In genomic region chr9:77158772-77159513, GRCh38 we compare ENCODE assay signal across 23 cellular contexts. TPM values are rescaled to one million over a fixed set of nuclear protein-coding genes. Genes with fewer than 3 reads are reported as not detected.
DNase-seq lines count a peak whose midpoint lies in the region; ATAC-seq, FAIRE-seq and TF ChIP-seq lines count a peak whose summit lies in the region.
"Had no signal": no experiment of that assay in that cellular context is flagged by ENCODE, and none has a peak within 500 bp of the region (broad histone marks: within the 10 kb centered on the region; RNA-seq: fewer than 3 reads in every experiment).

No MANE protein-coding gene starts in this region.

- no peak for TF ChIP-seq RAD21 in HepG2 (CRISPR knock-in tag; IDR thresholded peaks at IDR 0.05)

- no peaks in the 10 kb centered on the region for H3K36me3 ChIP-seq in HepG2 (replicated peaks in 1 of 2; ENCODE audit: control insufficient read depth in 1 of 2, insufficient read depth in 2 of 2, low read length in 2 of 2)
- H3K36me3 ChIP-seq in right lobe of liver, result no peaks in the 10 kb centered on the region
- H3K36me3 ChIP-seq in breast epithelium, result no peaks in the 10 kb centered on the region
- H3K36me3 ChIP-seq: cardiac muscle cell had no signal

- H3K79me2 ChIP-seq in HepG2 (ENCODE audit: insufficient read depth, low read length), result no peaks in the 10 kb centered on the region

- CTCF ChIA-PET in HepG2 (lab: Yijun Ruan, JAX; ENCODE audit: low intra/inter-chr PET ratio, low total read pairs), result no interaction called here

- POLR2A ChIA-PET in HepG2 (lab: Yijun Ruan, JAX), result no interaction called here

- in situ Hi-C loops in HepG2 (cut with HindIII; ENCODE audit: extremely low pct_ligation_motif_present, low pct_unique_long_range_greater_than_20kb), result loop anchor here (25.0 kb wide), 1 partner anchor 347 kb away; no protein-coding TSS in a partner anchor

- H3K4me3 ChIP-seq in HepG2 (replicated peaks in 1 of 3; ENCODE audit: insufficient read depth in 1 of 3, low read depth in 2 of 3, low read length in 3 of 3) (no peak overlapping the region), right lobe of liver (no peak overlapping the region), breast epithelium (no peak overlapping the region), fibroblast of the aortic adventitia (ENCODE audit: low read depth, low read length) (no peak overlapping the region)
- H3K4me3 ChIP-seq: cardiac muscle cell had no signal

- no peaks in the 10 kb centered on the region for H3K9me3 ChIP-seq in HepG2 (ENCODE audit: low read length)
- H3K9me3 ChIP-seq in right lobe of liver, result no peaks in the 10 kb centered on the region
- H3K9me3 ChIP-seq in breast epithelium, result no peaks in the 10 kb centered on the region

- WGBS in HepG2 (ENCODE audit: low lambda C conversion rate), result 13% methylated on average over 6 of the region's 6 CpGs
- WGBS in right lobe of liver (ENCODE audit: insufficient coverage, low coverage, low lambda C conversion rate, missing lambda C conversion rate), result 67% methylated on average over 6 of the region's 6 CpGs

- no peak for ATAC-seq in HepG2
- ATAC-seq in right lobe of liver, result no peak
- no peak for ATAC-seq in sciatic nerve
- ATAC-seq in HG02610 (IDR thresholded peaks at IDR 0.05; ENCODE audit: unreplicated experiment), result no peak
- no peak for ATAC-seq in Right ventricle myocardium inferior
- ATAC-seq: effector memory CD8-positive, alpha-beta T cell; naive thymus-derived CD4-positive, alpha-beta T cell had no signal

- TF ChIP-seq POLR2A in HepG2 (IDR thresholded peaks at IDR 0.05; ENCODE audit: insufficient read depth in 1 of 2, low read depth in 2 of 2, low read length in 2 of 2), result no peak
- TF ChIP-seq POLR2A in right lobe of liver (IDR thresholded peaks at IDR 0.05), result no peak
- no peak for TF ChIP-seq POLR2A in breast epithelium (IDR thresholded peaks at IDR 0.05)

- DNase-seq in HepG2 (ENCODE audit: low spot score) (no peak), right lobe of liver (no peak), breast epithelium (ENCODE audit: low spot score in 2 of 2) (no peak), fibroblast of the aortic adventitia (ENCODE audit: low read depth) (peak; percentile 73), sciatic nerve (ENCODE audit: low spot score) (no peak), Right ventricle myocardium inferior (ENCODE audit: missing footprints) (no peak)
- no peak for DNase-seq in stimulated activated CD4-positive, alpha-beta T cell treated with anti-CD3 and anti-CD28 coated beads, Interleukin-1b, Interleukin-23, amount 100 ng/mL, for 48 hours
- DNase-seq: activated CD4-positive, alpha-beta T cell treated with anti-CD3 and anti-CD28 coated beads, Interleukin-2, amount 50 U/mL, for 4 hours; activated naive CD4-positive, alpha-beta T cell treated with anti-CD3 and anti-CD28 coated beads, Interleukin-2, amount 50 U/mL, for 16 hours; activated T-cell treated with anti-CD3 and anti-CD28 coated beads, Interleukin-2, amount 50 U/mL, for 1 hour; DMS79; effector memory CD8-positive, alpha-beta T cell; glutamatergic neuron; H7; naive thymus-derived CD4-positive, alpha-beta T cell; NCI-H1436 treated with DMSO at 0.1 percent for 48 hours; NCI-H345; stimulated activated naive CD4-positive, alpha-beta T cell treated with Interleukin-2 at 50 U/mL for 16 hours; T-helper 1 cell had no signal

- TF ChIP-seq EP300 in HepG2 (IDR thresholded peaks at IDR 0.05; ENCODE audit: low read depth in 2 of 2, low read length in 2 of 2), result no peak
- no peak for TF ChIP-seq EP300 in HepG2 (CRISPR knock-in tag; IDR thresholded peaks at IDR 0.05; ENCODE audit: borderline replicate concordance)

- H3K27ac ChIP-seq in HepG2 (ENCODE audit: extremely low read length, insufficient read depth, low read length) (no peak overlapping the region), right lobe of liver (no peak overlapping the region), breast epithelium (peak overlapping the region; percentile 8 to 38)
- H3K27ac ChIP-seq: 22Rv1, cardiac muscle cell, KMS-11 had no signal

- H3K27me3 ChIP-seq in HepG2 (ENCODE audit: control insufficient read depth in 1 of 2, insufficient read depth in 2 of 2, low read length in 2 of 2) (no peaks in the 10 kb centered on the region), right lobe of liver (no peaks in the 10 kb centered on the region), breast epithelium (no peaks in the 10 kb centered on the region)
- H3K27me3 ChIP-seq: cardiac muscle cell had no signal

- no peak overlapping the region for H3K4me2 ChIP-seq in HepG2 (ENCODE audit: low read depth, low read length)
- H3K4me2 ChIP-seq: KMS-11 had no signal

- H4K20me1 ChIP-seq in HepG2 (ENCODE audit: insufficient read depth, low read length), result no peaks in the 10 kb centered on the region

- FAIRE-seq in HepG2 (lab: Jason Lieb, UNC), result no peak

- no TSS peak for BruUV-seq in HepG2 (replicated peaks; lab: Mats Ljungman, UMichigan)

- TF ChIP-seq CTCF in HepG2 (CRISPR knock-in tag; IDR thresholded peaks at IDR 0.05) (no peak), right lobe of liver (IDR thresholded peaks at IDR 0.05) (no peak), breast epithelium (IDR thresholded peaks at IDR 0.05) (no peak), fibroblast of the aortic adventitia (IDR thresholded peaks at IDR 0.05; ENCODE audit: insufficient read depth, low read length) (no peak)

- intact Hi-C loops in HepG2 (cut with micrococcal nuclease; ENCODE audit: unreplicated experiment) (no loop called here), right lobe of liver (cut with DNase I) (no loop called here), breast epithelium (cut with DNase I; ENCODE audit: low total_unique reads) (no loop called here), sciatic nerve (cut with DNase I) (no loop called here), Right ventricle myocardium inferior (cut with DNase I) (loop anchor here (2.0 kb wide), 1 partner anchor 58 kb away; no protein-coding TSS in a partner anchor)

- H3K4me1 ChIP-seq in HepG2 (ENCODE audit: insufficient read depth, low read length) (no peaks in the 10 kb centered on the region), right lobe of liver (no peaks in the 10 kb centered on the region), breast epithelium (no peaks in the 10 kb centered on the region)

- no peak overlapping the region for H3K9ac ChIP-seq in HepG2 (ENCODE audit: insufficient read depth, low read depth, low read length)
- H3K9ac ChIP-seq: KMS-11 had no signal

- no peak overlapping the region for H2AFZ ChIP-seq in HepG2 (ENCODE audit: low read length)

TF ChIP-seq in HepG2, 621 proteins besides CTCF, POLR2A, EP300 and RAD21 (continues in another document):
- TF ChIP-seq ZBTB10 (CRISPR knock-in tag; IDR thresholded peaks at IDR 0.05; ENCODE audit: borderline replicate concordance) (no peak), ZNF292 (CRISPR knock-in tag; IDR thresholded peaks at IDR 0.05; ENCODE audit: borderline replicate concordance, low read depth) (no peak), NCOR1 (IDR thresholded peaks at IDR 0.05; ENCODE audit: borderline replicate concordance, low read length) (no peak), ZNF567 (CRISPR knock-in tag; IDR thresholded peaks at IDR 0.05; ENCODE audit: borderline replicate concordance) (no peak), ZNF235 (CRISPR knock-in tag; IDR thresholded peaks at IDR 0.05; ENCODE audit: borderline replicate concordance) (no peak)

RNA-seq across cellular contexts. Expression of gene VPS13A, which starts 18.4 kb away (rescaled TPM):
- total RNA-seq in HepG2 (2016; rRNA removed; fragmentation: Illumina TruSeq; extraction: Trizol), result 20.4 and 20.8 TPM in 2 replicates
- total RNA-seq in HepG2 (2016; cell fraction: cytosol; rRNA removed; fragmentation: Illumina TruSeq; extraction: Trizol; ENCODE audit: low read depth), result 4.6 and 5.1 TPM in 2 replicates
- total RNA-seq in HepG2 (2016; cell fraction: insoluble cytoplasmic fraction; rRNA removed; fragmentation: Illumina TruSeq; extraction: Trizol), result 17.8 and 20.0 TPM in 2 replicates
- total RNA-seq in HepG2 (2016; cell fraction: membrane; rRNA removed; fragmentation: Illumina TruSeq; extraction: Trizol), result 5.2 and 8.2 TPM in 2 replicates
- total RNA-seq in HepG2 (2016; cell fraction: nucleus; rRNA removed; fragmentation: Illumina TruSeq; extraction: Trizol), result 70.7 and 71.9 TPM in 2 replicates
- 20.6 and 20.7 TPM in 2 replicates for polyA plus RNA-seq in HepG2 (2011; rRNA removed)
- 3.0 and 4.7 TPM in 2 replicates for polyA plus RNA-seq in HepG2 (2011; cell fraction: cytosol; rRNA removed)
- polyA plus RNA-seq in HepG2 (2011; cell fraction: nucleus; rRNA removed), result 22.3 and 44.1 TPM in 2 replicates
- polyA plus RNA-seq in HepG2 (2012), result 14.6 and 22.8 TPM in 2 replicates
- polyA plus RNA-seq in HepG2 (2016; cell fraction: cytosol; fragmentation: Illumina TruSeq; extraction: Trizol; ENCODE audit: low read depth), result 0.70 and 1.0 TPM in 2 replicates
- 9.6 and 11.0 TPM in 2 replicates for polyA plus RNA-seq in HepG2 (2016; cell fraction: insoluble cytoplasmic fraction; fragmentation: Illumina TruSeq; extraction: Trizol; ENCODE audit: low read depth)
- polyA plus RNA-seq in HepG2 (2016; cell fraction: membrane; fragmentation: Illumina TruSeq; extraction: Trizol; ENCODE audit: low read depth), result 1.2 and 1.3 TPM in 2 replicates
- 62.8 and 70.5 TPM in 2 replicates for polyA plus RNA-seq in HepG2 (2016; cell fraction: nucleus; fragmentation: Illumina TruSeq; extraction: Trizol; ENCODE audit: insufficient read depth, low read depth)
- 12.5 and 21.9 TPM in 2 replicates for polyA minus RNA-seq in HepG2 (2011; rRNA and poly(A)+ RNA removed; ENCODE audit: low replicate concordance)
- polyA minus RNA-seq in HepG2 (2011; cell fraction: cytosol; rRNA and poly(A)+ RNA removed), result 29.6 and 30.2 TPM in 2 replicates
- polyA minus RNA-seq in HepG2 (2011; cell fraction: nucleus; rRNA and poly(A)+ RNA removed), result 302 and 342 TPM in 2 replicates
- 10 to 100 TPM; 13.1 to 26.5 (median 20.0) TPM for total RNA-seq in right lobe of liver
- 10 to 100 TPM; 26.7 to 62.2 (median 50.5) TPM for total RNA-seq in breast epithelium
- total RNA-seq in fibroblast of the aortic adventitia (ENCODE audit: low replicate concordance), result 50.9 and 66.0 TPM in 2 replicates
- total RNA-seq in sciatic nerve, result 30.3 TPM
- total RNA-seq in Right ventricle myocardium inferior, result 36.2 TPM

Comparison
In these comparisons a context has a peak if more than half of its experiments do, and no peak if none do; other contexts are left out.
1. H3K27ac ChIP-seq: peak in breast epithelium (2 of 2); none in HepG2 (single experiment) and right lobe of liver (0 of 3).